ENCODE assay signal across 14 cellular contexts in genomic region chr10:11337516-11337915, GRCh38.
DNase-seq lines count a peak whose midpoint lies in the region; ATAC-seq, FAIRE-seq and TF ChIP-seq lines count a peak whose summit lies in the region.
"Had no signal": no experiment of that assay in that cellular context is flagged by ENCODE, and none has a peak within 500 bp of the region (broad histone marks: within the 10 kb centered on the region; RNA-seq: fewer than 3 reads in every experiment).

No MANE protein-coding gene starts in this region.

- no CpG with 5 or more reads among the region's 15 CpGs for WGBS in H9 (ENCODE audit: extremely low coverage, insufficient read length, low lambda C conversion rate)
- WGBS in stomach, 5 donors, result 75 to 94% (median 84%) methylated on average over 9 to 15 of the region's 15 CpGs

- no peak overlapping the region for H2BK5ac ChIP-seq in H9 (ENCODE audit: insufficient read length, low read length)

- no peaks in the 10 kb centered on the region for H3K4me1 ChIP-seq in DND-41 (ENCODE audit: insufficient read depth, low read length)
- peaks cover 4% of the 10 kb centered on the region; the same call in 1 of the 2 replicates for H3K4me1 ChIP-seq in H9 (ENCODE audit: insufficient read depth, low read length)
- H3K4me1 ChIP-seq in stomach, result peaks cover 0 to 7% (median 3%) of the 10 kb centered on the region in 4 donors
- H3K4me1 ChIP-seq: pancreas had no signal

- no peak for TF ChIP-seq CTCF in DND-41 (IDR thresholded peaks at IDR 0.05; ENCODE audit: borderline replicate concordance, extremely low read depth, low read length, poor library complexity, severe bottlenecking)
- TF ChIP-seq CTCF in H9 (conservative IDR thresholded peaks at IDR 0.05), result no peak
- no peak for TF ChIP-seq CTCF in neural cell (IDR thresholded peaks at IDR 0.05; ENCODE audit: poor library complexity, severe bottlenecking)
- no peak for TF ChIP-seq CTCF in stomach (IDR thresholded peaks at IDR 0.05)

- H3K4me2 ChIP-seq in DND-41 (ENCODE audit: insufficient read depth, low read length) (no peak overlapping the region), H9 (ENCODE audit: insufficient read depth, insufficient read length, low read length) (no peak overlapping the region), neural cell (ENCODE audit: low read length) (no peak overlapping the region)

- peak overlapping the region; percentile 36 for H3K18ac ChIP-seq in H9 (ENCODE audit: insufficient read length, low read depth, low read length)

- no peak overlapping the region for H3K4ac ChIP-seq in H9 (ENCODE audit: low read depth, low read length)

- H3K36me3 ChIP-seq in DND-41 (ENCODE audit: insufficient read depth, low read length) (peaks cover 10% of the 10 kb centered on the region), neural cell (ENCODE audit: insufficient read depth, low read length) (peaks cover 3% of the 10 kb centered on the region), stomach (peaks cover 0 to 10% (median 7%) of the 10 kb centered on the region in 4 donors)
- H3K36me3 ChIP-seq: pancreas had no signal

- H3K79me2 ChIP-seq in DND-41 (ENCODE audit: insufficient read depth, low read length) (no peaks in the 10 kb centered on the region), H9 (ENCODE audit: insufficient read depth, low read length) (no peaks in the 10 kb centered on the region), neural cell (replicated peaks; ENCODE audit: insufficient read depth, low read length) (no peaks in the 10 kb centered on the region)

- no peak overlapping the region for H3K4me3 Mint-ChIP-seq in H9
- H3K4me3 Mint-ChIP-seq in activated naive CD8-positive, alpha-beta T cell, result peak overlapping the region; percentile 1

- peak; percentile 33 for ATAC-seq in DND-41 (ENCODE audit: insufficient read depth, low read depth)
- ATAC-seq: pancreas had no signal

- H3K4me1 Mint-ChIP-seq in H9, result peaks cover 25 to 40% of the 10 kb centered on the region in 2 experiments
- peaks cover 23% of the 10 kb centered on the region for H3K4me1 Mint-ChIP-seq in activated naive CD8-positive, alpha-beta T cell (ENCODE audit: low read depth)

- intact Hi-C loops in stomach (cut with DNase I; ENCODE audit: low total_unique reads), result no loop called here

- no peaks in the 10 kb centered on the region for H3K9me3 Mint-ChIP-seq in H9
- no peaks in the 10 kb centered on the region for H3K9me3 Mint-ChIP-seq in activated naive CD8-positive, alpha-beta T cell (ENCODE audit: low read depth)

- H3K14ac ChIP-seq in H9 (ENCODE audit: insufficient read depth, low read length), result peak overlapping the region; percentile 68

- no peaks in the 10 kb centered on the region for H4K20me1 ChIP-seq in DND-41 (ENCODE audit: insufficient read depth, low read length)
- peaks cover 2% of the 10 kb centered on the region for H4K20me1 ChIP-seq in H9 (ENCODE audit: control insufficient read depth, insufficient read depth, insufficient read length)
- no peaks in the 10 kb centered on the region for H4K20me1 ChIP-seq in neural cell (ENCODE audit: insufficient read depth)

- TF ChIP-seq EP300 in neural cell (conservative IDR thresholded peaks at IDR 0.05; ENCODE audit: poor library complexity, severe bottlenecking) (no peak), stomach (IDR thresholded peaks at IDR 0.05) (no peak)

- H4K8ac ChIP-seq in H9 (replicated peaks; ENCODE audit: insufficient read length, low read depth, low read length), result no peak overlapping the region

- no peak overlapping the region for H3K9ac ChIP-seq in DND-41 (ENCODE audit: low read depth, low read length)
- H3K9ac ChIP-seq in H9 (ENCODE audit: extremely low read depth, insufficient read length, low read length), result no peak overlapping the region
- H3K9ac ChIP-seq in neural cell (ENCODE audit: low read length), result peak overlapping the region; percentile 21

- H2BK15ac ChIP-seq in H9 (ENCODE audit: low read depth, low read length), result no peak overlapping the region

- FAIRE-seq in H54 (lab: Jason Lieb, UNC), result no peak
- FAIRE-seq: astrocyte, islet of Langerhans, pancreas had no signal

- H3K79me1 ChIP-seq in H9 (ENCODE audit: insufficient read depth, low read depth, low read length, poor library complexity, severe bottlenecking), result no peaks in the 10 kb centered on the region

- no peak overlapping the region for H3T11ph ChIP-seq in H9 (ENCODE audit: low read length)

- H3F3A ChIP-seq in neural cell (ENCODE audit: insufficient read depth, low read length, poor library complexity, severe bottlenecking), result no peaks in the 10 kb centered on the region

- no peak overlapping the region for H3K23ac ChIP-seq in H9 (ENCODE audit: insufficient read length, low read depth, low read length)

- no peaks in the 10 kb centered on the region for H3K23me2 ChIP-seq in H9 (ENCODE audit: insufficient read length, low read depth, low read length, poor library complexity, severe bottlenecking)

- no peak overlapping the region for H2BK20ac ChIP-seq in H9 (ENCODE audit: low read depth, low read length, poor library complexity, severe bottlenecking)

- no peak overlapping the region for H3K56ac ChIP-seq in H9 (ENCODE audit: insufficient read length, low read depth, low read length)

- no peak for TF ChIP-seq RAD21 in neural cell (conservative IDR thresholded peaks at IDR 0.05)

- H3K27ac ChIP-seq in DND-41 (ENCODE audit: low read length), result no peak overlapping the region
- no peak overlapping the region for H3K27ac ChIP-seq in H9 (ENCODE audit: insufficient read length, low read depth, low read length)
- peak overlapping the region; percentile 59 for H3K27ac ChIP-seq in neural cell (ENCODE audit: low read length)
- no peak overlapping the region for H3K27ac ChIP-seq in stomach
- H3K27ac ChIP-seq: pancreas, RWPE1 had no signal

- H2AFZ ChIP-seq in DND-41 (ENCODE audit: low read depth, low read length) (no peak overlapping the region), H9 (ENCODE audit: low read length) (no peak overlapping the region), neural cell (ENCODE audit: low read depth, low read length) (no peak overlapping the region)

- no peaks in the 10 kb centered on the region; the same call in 1 of the 2 replicates for H3K27me3 Mint-ChIP-seq in H9 (ENCODE audit: low read depth)
- H3K27me3 Mint-ChIP-seq in activated naive CD8-positive, alpha-beta T cell, result no peaks in the 10 kb centered on the region

- H2AK5ac ChIP-seq in H9 (ENCODE audit: insufficient read length, low read length), result no peak overlapping the region

- no peaks in the 10 kb centered on the region for H3K9me2 ChIP-seq in neural cell (ENCODE audit: insufficient read depth, low read length)

- H3K27me3 ChIP-seq in DND-41 (ENCODE audit: insufficient read depth, low read length, poor library complexity), result no peaks in the 10 kb centered on the region
- H3K27me3 ChIP-seq in H9 (ENCODE audit: insufficient read depth, low read length), result no peaks in the 10 kb centered on the region
- H3K27me3 ChIP-seq in neural cell (ENCODE audit: insufficient read depth, low read depth, low read length), result no peaks in the 10 kb centered on the region
- no peaks in the 10 kb centered on the region for H3K27me3 ChIP-seq in stomach
- H3K27me3 ChIP-seq: pancreas had no signal

- DNase-seq in DND-41 (no peak), H9 (no peak), stomach (no peak), DMS79 treated with DMSO at 0.1 percent for 48 hours (lab: John Stamatoyannopoulos, UW) (no peak), H54 (ENCODE audit: insufficient read length, low spot score) (no peak), kidney tubule cell (ENCODE audit: low spot score) (no peak)
- DNase-seq: NCI-H226; pancreas; stimulated activated CD4-positive, alpha-beta T cell treated with anti-CD3 and anti-CD28 coated beads, Interleukin-2, amount 100 ng/mL, for 48 hours had no signal

- H4K91ac ChIP-seq in H9 (ENCODE audit: insufficient read length, low read depth, low read length), result no peak overlapping the region

- H3K27ac Mint-ChIP-seq in H9, result no peak overlapping the region
- peak overlapping the region; percentile 86 for H3K27ac Mint-ChIP-seq in activated naive CD8-positive, alpha-beta T cell

- no peaks in the 10 kb centered on the region for H3K36me3 Mint-ChIP-seq in H9 (ENCODE audit: insufficient read depth in 1 of 3, low read depth in 3 of 3)
- no peaks in the 10 kb centered on the region for H3K36me3 Mint-ChIP-seq in activated naive CD8-positive, alpha-beta T cell

- no peak overlapping the region for H4K5ac ChIP-seq in H9 (ENCODE audit: insufficient read length, low read depth, low read length)

- no peak overlapping the region for H2BK12ac ChIP-seq in H9 (ENCODE audit: insufficient read length, low read depth, low read length)

- no peaks in the 10 kb centered on the region for H3K9me3 ChIP-seq in DND-41 (ENCODE audit: insufficient read depth, low read length, severe bottlenecking)
- H3K9me3 ChIP-seq in H9 (ENCODE audit: control insufficient read depth, low read depth, low read length), result no peaks in the 10 kb centered on the region
- no peaks in the 10 kb centered on the region for H3K9me3 ChIP-seq in neural cell (ENCODE audit: low read length)
- no peaks in the 10 kb centered on the region for H3K9me3 ChIP-seq in stomach
- H3K9me3 ChIP-seq: pancreas had no signal

- H3K4me3 ChIP-seq in DND-41 (ENCODE audit: low read depth in 1 of 2, low read length in 2 of 2) (no peak overlapping the region), neural cell (ENCODE audit: low read length) (no peak overlapping the region), stomach (no peak overlapping the region)
- H3K4me3 ChIP-seq: pancreas had no signal

- TF ChIP-seq POLR2A in stomach (IDR thresholded peaks at IDR 0.05) (no peak), H54 (IDR thresholded peaks at IDR 0.05; ENCODE audit: low read depth, low read length) (no peak)

- no peak overlapping the region for H2BK120ac ChIP-seq in H9 (ENCODE audit: low read depth, low read length, poor library complexity, severe bottlenecking)

TF ChIP-seq in neural cell, 6 proteins besides CTCF, POLR2A, EP300 and RAD21:
- TF ChIP-seq TAF1 (IDR thresholded peaks at IDR 0.05; ENCODE audit: low read depth), result no peak
- no peak for TF ChIP-seq MXI1 (conservative IDR thresholded peaks at IDR 0.05; ENCODE audit: poor library complexity, severe bottlenecking)
- no peak for TF ChIP-seq SMC3 (conservative IDR thresholded peaks at IDR 0.05; ENCODE audit: poor library complexity)
- peak; percentile 58 for TF ChIP-seq POLR2AphosphoS5 (IDR thresholded peaks at IDR 0.05)
